In the genomic region with DNA sequence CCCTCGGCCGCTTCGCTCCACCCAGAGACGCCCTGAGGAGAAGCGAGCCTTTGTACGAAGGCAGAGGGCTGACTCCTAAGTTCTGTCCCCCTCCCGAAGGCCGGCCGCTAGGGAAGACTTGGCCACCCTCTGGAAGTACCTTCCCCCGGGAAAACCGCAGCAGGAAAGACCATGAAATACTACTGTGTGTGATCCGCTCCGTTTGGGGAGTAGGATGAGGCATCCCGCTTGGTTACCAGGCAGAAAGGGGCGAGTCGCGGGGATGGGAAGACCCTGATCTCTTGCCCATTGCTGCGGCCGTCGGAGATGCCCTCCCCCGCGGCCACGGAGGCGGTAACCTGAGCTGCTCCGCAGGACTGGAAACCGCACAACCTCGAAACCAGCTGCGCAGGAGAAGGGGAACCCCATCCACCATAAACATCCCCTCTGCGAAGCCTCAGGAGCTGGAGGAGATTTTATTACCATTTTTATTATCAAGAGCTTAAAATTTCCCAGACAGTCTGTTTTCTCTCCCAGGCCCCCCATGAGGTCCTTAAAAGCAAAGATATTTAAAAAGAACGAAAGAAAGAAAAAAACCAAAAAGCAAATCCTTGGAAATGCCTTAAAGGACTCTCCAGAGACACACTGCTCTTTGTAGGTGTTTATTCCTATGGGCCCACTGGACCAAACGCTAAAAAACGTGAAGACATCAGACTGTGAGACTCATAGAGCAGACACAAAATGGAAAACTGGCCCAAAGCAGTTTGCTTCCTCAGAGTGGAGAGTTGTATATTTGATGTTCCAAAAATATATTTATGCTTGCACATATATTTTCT, we compare ENCODE assay signal across 8 cellular contexts. TPM values are rescaled to one million over a fixed set of nuclear protein-coding genes. Genes with fewer than 3 reads are reported as not detected.
A peak's percentile ranks its signal among the peaks of the same experiment; 100 is the strongest.
DNase-seq lines count a peak whose midpoint lies in the region; ATAC-seq, FAIRE-seq and TF ChIP-seq lines count a peak whose summit lies in the region.

No MANE protein-coding gene starts in this region.

- peaks cover 27% of the 10 kb centered on the region for H3K27me3 Mint-ChIP-seq in activated naive CD8-positive, alpha-beta T cell

- peaks cover 3% of the 10 kb centered on the region; the same call in 1 of the 2 replicates for H3K4me1 ChIP-seq in iPS-20b (ENCODE audit: insufficient read depth, low read length)

- DNase-seq in smooth muscle cell of the brain vasculature (ENCODE audit: low read depth, low spot score) (peak; percentile 85), NCI-H1092 (lab: John Stamatoyannopoulos, UW) (no peak), GM12892 (ENCODE audit: insufficient read length) (no peak), putamen (ENCODE audit: low spot score) (no peak), NCI-H510A (lab: John Stamatoyannopoulos, UW) (no peak)

- H3K27ac Mint-ChIP-seq in activated naive CD8-positive, alpha-beta T cell: no peak overlapping the region

- H3K36me3 Mint-ChIP-seq in activated naive CD8-positive, alpha-beta T cell: peaks cover 4% of the 10 kb centered on the region

- no peaks in the 10 kb centered on the region for H3K36me3 ChIP-seq in iPS-20b (ENCODE audit: insufficient read depth, low read depth, low read length)

- peak; percentile 20 for ATAC-seq in HG02852 (IDR thresholded peaks at IDR 0.05; ENCODE audit: unreplicated experiment)

- peaks cover 6% of the 10 kb centered on the region for H3K9me3 Mint-ChIP-seq in activated naive CD8-positive, alpha-beta T cell (ENCODE audit: low read depth)

- peak overlapping the region; percentile 72 for H3K4me3 Mint-ChIP-seq in activated naive CD8-positive, alpha-beta T cell

- H3K4me3 ChIP-seq in iPS-20b (ENCODE audit: low read length): peak overlapping the region; percentile 78

- FAIRE-seq in GM12892 (lab: Jason Lieb, UNC): no peak

- no peak for TF ChIP-seq POLR2A in GM12892 (IDR thresholded peaks at IDR 0.05; ENCODE audit: low read depth, low read length)

- peaks cover 28% of the 10 kb centered on the region for H3K4me1 Mint-ChIP-seq in activated naive CD8-positive, alpha-beta T cell (ENCODE audit: low read depth)

- H3K9ac ChIP-seq in iPS-20b (ENCODE audit: low read depth, low read length): peak overlapping the region; percentile 42; the same call in 1 of the 2 replicates

- no peaks in the 10 kb centered on the region for H3K9me3 ChIP-seq in iPS-20b (ENCODE audit: insufficient read depth, low read depth, low read length)

- H3K27ac ChIP-seq in iPS-20b (ENCODE audit: low read length): no peak overlapping the region

- peaks cover 67% of the 10 kb centered on the region for H3K27me3 ChIP-seq in iPS-20b (ENCODE audit: insufficient read depth, low read length)

RNA-seq across cellular contexts. Expression of gene NID2, which starts 1.0 kb away (rescaled TPM):
- 0.36 TPM for polyA plus RNA-seq in GM12892 (2012; ENCODE audit: missing spikeins)
